Comparison of ENCODE assay signal across 1 cellular context in genomic region chr1:213492161-213493041, GRCh38.
TF ChIP-seq lines count a peak whose summit lies in the region.

No MANE protein-coding gene starts in this region.

TF ChIP-seq in HepG2, 621 proteins besides CTCF, POLR2A, EP300 and RAD21 (continued from another document and continues in another):
- TF ChIP-seq, protein P1, sequence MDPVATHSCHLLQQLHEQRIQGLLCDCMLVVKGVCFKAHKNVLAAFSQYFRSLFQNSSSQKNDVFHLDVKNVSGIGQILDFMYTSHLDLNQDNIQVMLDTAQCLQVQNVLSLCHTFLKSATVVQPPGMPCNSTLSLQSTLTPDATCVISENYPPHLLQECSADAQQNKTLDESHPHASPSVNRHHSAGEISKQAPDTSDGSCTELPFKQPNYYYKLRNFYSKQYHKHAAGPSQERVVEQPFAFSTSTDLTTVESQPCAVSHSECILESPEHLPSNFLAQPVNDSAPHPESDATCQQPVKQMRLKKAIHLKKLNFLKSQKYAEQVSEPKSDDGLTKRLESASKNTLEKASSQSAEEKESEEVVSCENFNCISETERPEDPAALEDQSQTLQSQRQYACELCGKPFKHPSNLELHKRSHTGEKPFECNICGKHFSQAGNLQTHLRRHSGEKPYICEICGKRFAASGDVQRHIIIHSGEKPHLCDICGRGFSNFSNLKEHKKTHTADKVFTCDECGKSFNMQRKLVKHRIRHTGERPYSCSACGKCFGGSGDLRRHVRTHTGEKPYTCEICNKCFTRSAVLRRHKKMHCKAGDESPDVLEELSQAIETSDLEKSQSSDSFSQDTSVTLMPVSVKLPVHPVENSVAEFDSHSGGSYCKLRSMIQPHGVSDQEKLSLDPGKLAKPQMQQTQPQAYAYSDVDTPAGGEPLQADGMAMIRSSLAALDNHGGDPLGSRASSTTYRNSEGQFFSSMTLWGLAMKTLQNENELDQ (CRISPR knock-in tag; IDR thresholded peaks at IDR 0.05; ENCODE audit: borderline replicate concordance) = no peak
- no peak for TF ChIP-seq FOXM1 (CRISPR knock-in tag; IDR thresholded peaks at IDR 0.05)
- no peak for TF ChIP-seq NFKB2 (CRISPR knock-in tag; IDR thresholded peaks at IDR 0.05; ENCODE audit: borderline replicate concordance)
- no peak for TF ChIP-seq ZNF383 (CRISPR knock-in tag; IDR thresholded peaks at IDR 0.05; ENCODE audit: borderline replicate concordance)
- no peak for TF ChIP-seq ZNF850 (CRISPR knock-in tag; conservative IDR thresholded peaks at IDR 0.05)
- peak; percentile 95 for TF ChIP-seq FOXJ3 (CRISPR knock-in tag; IDR thresholded peaks at IDR 0.05; ENCODE audit: borderline replicate concordance)
- TF ChIP-seq MEIS2 (CRISPR knock-in tag; IDR thresholded peaks at IDR 0.05) = no peak
- no peak for TF ChIP-seq ISX (CRISPR knock-in tag; conservative IDR thresholded peaks at IDR 0.05)
- no peak for TF ChIP-seq IKZF4 (CRISPR knock-in tag; IDR thresholded peaks at IDR 0.05; ENCODE audit: borderline replicate concordance, low read depth, not compliant biosample characterization)
- TF ChIP-seq ELF4 (CRISPR knock-in tag; IDR thresholded peaks at IDR 0.05; ENCODE audit: borderline replicate concordance) = no peak
- TF ChIP-seq ZNF773 (CRISPR knock-in tag; IDR thresholded peaks at IDR 0.05; ENCODE audit: borderline replicate concordance) = no peak
- no peak for TF ChIP-seq RNF219 (CRISPR knock-in tag; IDR thresholded peaks at IDR 0.05)
- TF ChIP-seq WIZ (CRISPR knock-in tag; IDR thresholded peaks at IDR 0.05) = peak; percentile 28; the same call in 1 of the 2 replicates
- no peak for TF ChIP-seq KLF13 (CRISPR knock-in tag; IDR thresholded peaks at IDR 0.05)
- TF ChIP-seq ZNF605 (CRISPR knock-in tag; IDR thresholded peaks at IDR 0.05) = no peak
- TF ChIP-seq ATAD3A (CRISPR knock-in tag; IDR thresholded peaks at IDR 0.05) = no peak
- TF ChIP-seq ZNF644 (CRISPR knock-in tag; IDR thresholded peaks at IDR 0.05; ENCODE audit: low read depth) = peak; percentile 85
- TF ChIP-seq CAMTA2 (CRISPR knock-in tag; IDR thresholded peaks at IDR 0.05; ENCODE audit: borderline replicate concordance) = no peak
- TF ChIP-seq ZNF503 (CRISPR knock-in tag; IDR thresholded peaks at IDR 0.05) = no peak; the same call in 1 of the 2 replicates
- TF ChIP-seq, protein P2, sequence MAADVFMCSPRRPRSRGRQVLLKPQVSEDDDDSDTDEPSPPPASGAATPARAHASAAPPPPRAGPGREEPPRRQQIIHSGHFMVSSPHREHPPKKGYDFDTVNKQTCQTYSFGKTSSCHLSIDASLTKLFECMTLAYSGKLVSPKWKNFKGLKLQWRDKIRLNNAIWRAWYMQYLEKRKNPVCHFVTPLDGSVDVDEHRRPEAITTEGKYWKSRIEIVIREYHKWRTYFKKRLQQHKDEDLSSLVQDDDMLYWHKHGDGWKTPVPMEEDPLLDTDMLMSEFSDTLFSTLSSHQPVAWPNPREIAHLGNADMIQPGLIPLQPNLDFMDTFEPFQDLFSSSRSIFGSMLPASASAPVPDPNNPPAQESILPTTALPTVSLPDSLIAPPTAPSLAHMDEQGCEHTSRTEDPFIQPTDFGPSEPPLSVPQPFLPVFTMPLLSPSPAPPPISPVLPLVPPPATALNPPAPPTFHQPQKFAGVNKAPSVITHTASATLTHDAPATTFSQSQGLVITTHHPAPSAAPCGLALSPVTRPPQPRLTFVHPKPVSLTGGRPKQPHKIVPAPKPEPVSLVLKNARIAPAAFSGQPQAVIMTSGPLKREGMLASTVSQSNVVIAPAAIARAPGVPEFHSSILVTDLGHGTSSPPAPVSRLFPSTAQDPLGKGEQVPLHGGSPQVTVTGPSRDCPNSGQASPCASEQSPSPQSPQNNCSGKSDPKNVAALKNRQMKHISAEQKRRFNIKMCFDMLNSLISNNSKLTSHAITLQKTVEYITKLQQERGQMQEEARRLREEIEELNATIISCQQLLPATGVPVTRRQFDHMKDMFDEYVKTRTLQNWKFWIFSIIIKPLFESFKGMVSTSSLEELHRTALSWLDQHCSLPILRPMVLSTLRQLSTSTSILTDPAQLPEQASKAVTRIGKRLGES (CRISPR knock-in tag; IDR thresholded peaks at IDR 0.05; ENCODE audit: borderline replicate concordance) = no peak
- no peak for TF ChIP-seq ZNF468 (CRISPR knock-in tag; IDR thresholded peaks at IDR 0.05)
- TF ChIP-seq, protein P3, sequence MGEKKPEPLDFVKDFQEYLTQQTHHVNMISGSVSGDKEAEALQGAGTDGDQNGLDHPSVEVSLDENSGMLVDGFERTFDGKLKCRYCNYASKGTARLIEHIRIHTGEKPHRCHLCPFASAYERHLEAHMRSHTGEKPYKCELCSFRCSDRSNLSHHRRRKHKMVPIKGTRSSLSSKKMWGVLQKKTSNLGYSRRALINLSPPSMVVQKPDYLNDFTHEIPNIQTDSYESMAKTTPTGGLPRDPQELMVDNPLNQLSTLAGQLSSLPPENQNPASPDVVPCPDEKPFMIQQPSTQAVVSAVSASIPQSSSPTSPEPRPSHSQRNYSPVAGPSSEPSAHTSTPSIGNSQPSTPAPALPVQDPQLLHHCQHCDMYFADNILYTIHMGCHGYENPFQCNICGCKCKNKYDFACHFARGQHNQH (CRISPR knock-in tag; IDR thresholded peaks at IDR 0.05) = peak; percentile 48; the same call in 1 of the 2 replicates
- TF ChIP-seq ZNF691 (CRISPR knock-in tag; IDR thresholded peaks at IDR 0.05; ENCODE audit: borderline replicate concordance, low read depth) = no peak
- TF ChIP-seq ZFP41 (CRISPR knock-in tag; IDR thresholded peaks at IDR 0.05; ENCODE audit: borderline replicate concordance) = no peak
- TF ChIP-seq MIXL1 (CRISPR knock-in tag; IDR thresholded peaks at IDR 0.05) = peak; percentile 76
- peak; percentile 61; the same call in 1 of the 2 replicates for TF ChIP-seq ZNF280D (CRISPR knock-in tag; IDR thresholded peaks at IDR 0.05)
- TF ChIP-seq BRCA1 (CRISPR knock-in tag; IDR thresholded peaks at IDR 0.05) = no peak
- no peak; the same call in 1 of the 2 replicates for TF ChIP-seq MYC (CRISPR knock-in tag; IDR thresholded peaks at IDR 0.05; ENCODE audit: borderline replicate concordance)
- TF ChIP-seq, protein P4, sequence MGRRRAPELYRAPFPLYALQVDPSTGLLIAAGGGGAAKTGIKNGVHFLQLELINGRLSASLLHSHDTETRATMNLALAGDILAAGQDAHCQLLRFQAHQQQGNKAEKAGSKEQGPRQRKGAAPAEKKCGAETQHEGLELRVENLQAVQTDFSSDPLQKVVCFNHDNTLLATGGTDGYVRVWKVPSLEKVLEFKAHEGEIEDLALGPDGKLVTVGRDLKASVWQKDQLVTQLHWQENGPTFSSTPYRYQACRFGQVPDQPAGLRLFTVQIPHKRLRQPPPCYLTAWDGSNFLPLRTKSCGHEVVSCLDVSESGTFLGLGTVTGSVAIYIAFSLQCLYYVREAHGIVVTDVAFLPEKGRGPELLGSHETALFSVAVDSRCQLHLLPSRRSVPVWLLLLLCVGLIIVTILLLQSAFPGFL (CRISPR knock-in tag; IDR thresholded peaks at IDR 0.05) = no peak
- TF ChIP-seq, protein P5, sequence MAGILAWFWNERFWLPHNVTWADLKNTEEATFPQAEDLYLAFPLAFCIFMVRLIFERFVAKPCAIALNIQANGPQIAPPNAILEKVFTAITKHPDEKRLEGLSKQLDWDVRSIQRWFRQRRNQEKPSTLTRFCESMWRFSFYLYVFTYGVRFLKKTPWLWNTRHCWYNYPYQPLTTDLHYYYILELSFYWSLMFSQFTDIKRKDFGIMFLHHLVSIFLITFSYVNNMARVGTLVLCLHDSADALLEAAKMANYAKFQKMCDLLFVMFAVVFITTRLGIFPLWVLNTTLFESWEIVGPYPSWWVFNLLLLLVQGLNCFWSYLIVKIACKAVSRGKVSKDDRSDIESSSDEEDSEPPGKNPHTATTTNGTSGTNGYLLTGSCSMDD (CRISPR knock-in tag; IDR thresholded peaks at IDR 0.05) = no peak
- TF ChIP-seq ZFP37 (CRISPR knock-in tag; IDR thresholded peaks at IDR 0.05; ENCODE audit: borderline replicate concordance) = no peak
- TF ChIP-seq, protein P6, sequence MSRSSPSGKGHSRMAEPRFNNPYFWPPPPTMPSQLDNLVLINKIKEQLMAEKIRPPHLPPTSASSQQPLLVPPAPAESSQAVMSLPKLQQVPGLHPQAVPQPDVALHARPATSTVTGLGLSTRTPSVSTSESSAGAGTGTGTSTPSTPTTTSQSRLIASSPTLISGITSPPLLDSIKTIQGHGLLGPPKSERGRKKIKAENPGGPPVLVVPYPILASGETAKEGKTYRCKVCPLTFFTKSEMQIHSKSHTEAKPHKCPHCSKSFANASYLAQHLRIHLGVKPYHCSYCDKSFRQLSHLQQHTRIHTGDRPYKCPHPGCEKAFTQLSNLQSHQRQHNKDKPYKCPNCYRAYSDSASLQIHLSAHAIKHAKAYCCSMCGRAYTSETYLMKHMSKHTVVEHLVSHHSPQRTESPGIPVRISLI (CRISPR knock-in tag; IDR thresholded peaks at IDR 0.05; ENCODE audit: borderline replicate concordance) = no peak
- TF ChIP-seq, protein P7, sequence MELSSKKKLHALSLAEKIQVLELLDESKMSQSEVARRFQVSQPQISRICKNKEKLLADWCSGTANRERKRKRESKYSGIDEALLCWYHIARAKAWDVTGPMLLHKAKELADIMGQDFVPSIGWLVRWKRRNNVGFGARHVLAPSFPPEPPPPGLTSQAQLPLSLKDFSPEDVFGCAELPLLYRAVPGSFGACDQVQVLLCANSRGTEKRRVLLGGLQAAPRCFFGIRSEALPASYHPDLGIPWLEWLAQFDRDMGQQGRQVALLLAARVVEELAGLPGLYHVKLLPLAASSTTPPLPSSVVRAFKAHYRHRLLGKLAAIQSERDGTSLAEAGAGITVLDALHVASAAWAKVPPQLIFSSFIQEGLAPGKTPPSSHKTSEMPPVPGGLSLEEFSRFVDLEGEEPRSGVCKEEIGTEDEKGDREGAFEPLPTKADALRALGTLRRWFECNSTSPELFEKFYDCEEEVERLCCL (CRISPR knock-in tag; IDR thresholded peaks at IDR 0.05; ENCODE audit: borderline replicate concordance) = no peak
- 0 out of 2 replicates have a peak, but pooled peaks have one; percentile 29 for TF ChIP-seq ZSCAN9 (CRISPR knock-in tag; IDR thresholded peaks at IDR 0.05; ENCODE audit: borderline replicate concordance)
- TF ChIP-seq LCORL (IDR thresholded peaks at IDR 0.05) = no peak
- no peak for TF ChIP-seq LCORL (CRISPR knock-in tag; IDR thresholded peaks at IDR 0.05)
- TF ChIP-seq EEA1 (CRISPR knock-in tag; IDR thresholded peaks at IDR 0.05; ENCODE audit: borderline replicate concordance) = no peak
- TF ChIP-seq ATRX (CRISPR knock-in tag; IDR thresholded peaks at IDR 0.05; ENCODE audit: borderline replicate concordance) = no peak
- TF ChIP-seq SPEN (CRISPR knock-in tag; IDR thresholded peaks at IDR 0.05; ENCODE audit: low read depth) = no peak
- TF ChIP-seq SP140L (CRISPR knock-in tag; IDR thresholded peaks at IDR 0.05; ENCODE audit: borderline replicate concordance) = no peak
- TF ChIP-seq TSC22D2 (CRISPR knock-in tag; IDR thresholded peaks at IDR 0.05; ENCODE audit: borderline replicate concordance) = no peak
- TF ChIP-seq ZNF598 (CRISPR knock-in tag; IDR thresholded peaks at IDR 0.05; ENCODE audit: borderline replicate concordance) = no peak
- no peak for TF ChIP-seq ZNF552 (CRISPR knock-in tag; IDR thresholded peaks at IDR 0.05; ENCODE audit: borderline replicate concordance)
- TF ChIP-seq PAF1 (CRISPR knock-in tag; IDR thresholded peaks at IDR 0.05) = no peak
